In genomic region chr3:123026551-123027291, GRCh38 we compare ENCODE assay signal across 8 cellular contexts. TPM values are rescaled to one million over a fixed set of nuclear protein-coding genes. Genes with fewer than 3 reads are reported as not detected.
DNase-seq lines count a peak whose midpoint lies in the region; ATAC-seq and TF ChIP-seq lines count a peak whose summit lies in the region.

No MANE protein-coding gene starts in this region.

- H3K9me3 Mint-ChIP-seq in activated T-cell treated with anti-CD3 and anti-CD28 coated beads, Interleukin-2, amount 50 U/mL, for 24 hours: no peaks in the 10 kb centered on the region

- no peaks in the 10 kb centered on the region for H3K36me3 ChIP-seq in cardiac muscle cell

- DNase-seq in activated naive CD4-positive, alpha-beta T cell treated with Interleukin-2 at 50 U/mL for 16 hours: peak; percentile 7
- no peak for DNase-seq in activated naive CD4-positive, alpha-beta T cell (lab: John Stamatoyannopoulos, UW)
- peak; percentile 57 for DNase-seq in activated T-cell treated with anti-CD3 and anti-CD28 coated beads, Interleukin-2, amount 50 U/mL, for 24 hours
- DNase-seq in cardiac muscle cell (ENCODE audit: low read depth in 1 of 2, low spot score in 1 of 2) (peak in 1 of 2 donors; percentile 52), posterior vena cava (ENCODE audit: low spot score) (peak; percentile 84)

- H3K4me1 ChIP-seq in cardiac muscle cell (ENCODE audit: low read depth): peaks cover 7% of the 10 kb centered on the region

- H3K4me3 Mint-ChIP-seq in activated T-cell treated with anti-CD3 and anti-CD28 coated beads, Interleukin-2, amount 50 U/mL, for 24 hours: peak overlapping the region; percentile 64

- intact Hi-C loops in posterior vena cava (cut with DNase I): loop anchor here in 1 of 2 donors (2.0 kb wide), 2 partner anchors 26 to 70 kb away; no protein-coding TSS in a partner anchor

- no peak for TF ChIP-seq CTCF in cardiac muscle cell (IDR thresholded peaks at IDR 0.05; ENCODE audit: low read depth, low read length)

- H3K27ac ChIP-seq in cardiac muscle cell: no peak overlapping the region

- H3K27me3 ChIP-seq in cardiac muscle cell: peaks cover 37% of the 10 kb centered on the region

- no peaks in the 10 kb centered on the region for H3K9me3 ChIP-seq in cardiac muscle cell (ENCODE audit: low read depth)

- peaks cover 17% of the 10 kb centered on the region for H3K4me1 Mint-ChIP-seq in activated T-cell treated with anti-CD3 and anti-CD28 coated beads, Interleukin-2, amount 50 U/mL, for 24 hours (ENCODE audit: low read depth)

- no peak overlapping the region for H3K27ac Mint-ChIP-seq in activated T-cell treated with anti-CD3 and anti-CD28 coated beads, Interleukin-2, amount 50 U/mL, for 24 hours

- peak overlapping the region; percentile 44 for H3K4me3 ChIP-seq in cardiac muscle cell

- ATAC-seq in HG03139 (IDR thresholded peaks at IDR 0.05; ENCODE audit: unreplicated experiment) (no peak), HG02981 (IDR thresholded peaks at IDR 0.05; ENCODE audit: unreplicated experiment) (no peak), GM18517 (IDR thresholded peaks at IDR 0.05; ENCODE audit: unreplicated experiment) (no peak)

- H3K27me3 Mint-ChIP-seq in activated T-cell treated with anti-CD3 and anti-CD28 coated beads, Interleukin-2, amount 50 U/mL, for 24 hours: peaks cover 53% of the 10 kb centered on the region

- H3K36me3 Mint-ChIP-seq in activated T-cell treated with anti-CD3 and anti-CD28 coated beads, Interleukin-2, amount 50 U/mL, for 24 hours (ENCODE audit: low read depth): no peaks in the 10 kb centered on the region

RNA-seq across cellular contexts. Expression of gene SEMA5B, which starts 0.8 kb away (rescaled TPM):
- total RNA-seq in cardiac muscle cell: 2.3 and 3.5 TPM in 2 replicates
- polyA plus RNA-seq in cardiac muscle cell: 3.0 and 4.4 TPM in 2 replicates
- total RNA-seq in posterior vena cava: 1 to 10 TPM in 1 of 2 donors, under 1 TPM in 1; 0.93 to 1.3 TPM

RNA-seq across cellular contexts. Expression of gene PDIA5, which starts 40.1 kb away (rescaled TPM):
- total RNA-seq in cardiac muscle cell (11.7 and 14.5 TPM in 2 replicates), posterior vena cava (10 to 100 TPM; 29.5 to 29.6 TPM)
- polyA plus RNA-seq in cardiac muscle cell: 19.5 and 19.9 TPM in 2 replicates

Comparison
In these comparisons a context has a peak if more than half of its experiments do, and no peak if none do; other contexts are left out.
1. DNase-seq: peak in activated naive CD4-positive, alpha-beta T cell treated with Interleukin-2 at 50 U/mL for 16 hours (single experiment), activated T-cell treated with anti-CD3 and anti-CD28 coated beads, Interleukin-2, amount 50 U/mL, for 24 hours (single experiment) and posterior vena cava (single experiment); none in activated naive CD4-positive, alpha-beta T cell (0 of 4).